ENCODE assay signal across 1 cellular context in the genomic region with DNA sequence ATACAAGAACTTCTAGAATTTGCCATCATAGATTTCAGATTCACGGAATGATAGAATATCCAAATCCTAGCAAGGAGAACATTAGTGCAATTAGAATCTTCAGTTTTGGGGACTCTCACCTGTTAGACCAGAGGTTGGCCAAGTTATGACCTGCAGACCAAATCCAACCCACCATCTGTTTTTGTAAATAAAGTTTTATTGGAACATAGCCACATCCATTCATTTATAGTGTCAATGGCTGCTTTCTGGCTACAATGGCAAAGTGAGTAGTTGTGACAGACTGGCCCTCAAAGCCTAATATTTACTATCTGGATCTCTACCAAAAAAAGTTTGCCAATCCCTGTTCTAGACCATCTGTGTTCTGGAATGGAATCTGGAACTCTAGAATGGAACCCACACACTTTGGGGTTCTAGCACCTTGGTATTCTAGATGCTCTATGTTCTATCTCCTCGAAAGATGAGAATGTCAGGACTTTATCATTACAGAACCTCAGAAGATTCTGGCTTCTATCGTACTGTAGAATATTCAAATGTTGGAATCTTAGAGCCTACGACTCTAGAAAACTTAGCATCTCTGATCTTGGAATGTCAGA.
TF ChIP-seq lines count a peak whose summit lies in the region.

No MANE protein-coding gene starts in this region.

TF ChIP-seq in HepG2, 621 proteins besides CTCF, POLR2A, EP300 and RAD21:
- TF ChIP-seq ZMYM4 (CRISPR knock-in tag; IDR thresholded peaks at IDR 0.05) (no peak), ZBTB40 (IDR thresholded peaks at IDR 0.05) (peak; percentile 45), ZBTB40 (CRISPR knock-in tag; IDR thresholded peaks at IDR 0.05) (peak; percentile 29; the same call in 1 of the 2 replicates), SNAPC2 (CRISPR knock-in tag; IDR thresholded peaks at IDR 0.05) (no peak), RXRB (CRISPR knock-in tag; IDR thresholded peaks at IDR 0.05; ENCODE audit: borderline replicate concordance) (no peak), ZBTB26 (CRISPR knock-in tag; IDR thresholded peaks at IDR 0.05; ENCODE audit: borderline replicate concordance) (0 out of 2 replicates have a peak, but pooled peaks have one; percentile 23), CHD2 (IDR thresholded peaks at IDR 0.05; ENCODE audit: low read depth, low read length) (no peak), IRF9 (CRISPR knock-in tag; IDR thresholded peaks at IDR 0.05; ENCODE audit: borderline replicate concordance) (no peak), ZNF563 (CRISPR knock-in tag; IDR thresholded peaks at IDR 0.05) (no peak)
- TF ChIP-seq, protein P1, sequence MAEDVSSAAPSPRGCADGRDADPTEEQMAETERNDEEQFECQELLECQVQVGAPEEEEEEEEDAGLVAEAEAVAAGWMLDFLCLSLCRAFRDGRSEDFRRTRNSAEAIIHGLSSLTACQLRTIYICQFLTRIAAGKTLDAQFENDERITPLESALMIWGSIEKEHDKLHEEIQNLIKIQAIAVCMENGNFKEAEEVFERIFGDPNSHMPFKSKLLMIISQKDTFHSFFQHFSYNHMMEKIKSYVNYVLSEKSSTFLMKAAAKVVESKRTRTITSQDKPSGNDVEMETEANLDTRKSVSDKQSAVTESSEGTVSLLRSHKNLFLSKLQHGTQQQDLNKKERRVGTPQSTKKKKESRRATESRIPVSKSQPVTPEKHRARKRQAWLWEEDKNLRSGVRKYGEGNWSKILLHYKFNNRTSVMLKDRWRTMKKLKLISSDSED (CRISPR knock-in tag; IDR thresholded peaks at IDR 0.05): no peak
